In genomic region chr14:56664811-56665421, GRCh38 we compare ENCODE assay signal across 1 cellular context.
TF ChIP-seq lines count a peak whose summit lies in the region.

No MANE protein-coding gene starts in this region.

TF ChIP-seq in H1, 55 proteins besides CTCF, POLR2A, EP300 and RAD21 (continued from another document):
- TF ChIP-seq CHD2 (IDR thresholded peaks at IDR 0.05; ENCODE audit: low read length) = no peak
